In the genomic region with DNA sequence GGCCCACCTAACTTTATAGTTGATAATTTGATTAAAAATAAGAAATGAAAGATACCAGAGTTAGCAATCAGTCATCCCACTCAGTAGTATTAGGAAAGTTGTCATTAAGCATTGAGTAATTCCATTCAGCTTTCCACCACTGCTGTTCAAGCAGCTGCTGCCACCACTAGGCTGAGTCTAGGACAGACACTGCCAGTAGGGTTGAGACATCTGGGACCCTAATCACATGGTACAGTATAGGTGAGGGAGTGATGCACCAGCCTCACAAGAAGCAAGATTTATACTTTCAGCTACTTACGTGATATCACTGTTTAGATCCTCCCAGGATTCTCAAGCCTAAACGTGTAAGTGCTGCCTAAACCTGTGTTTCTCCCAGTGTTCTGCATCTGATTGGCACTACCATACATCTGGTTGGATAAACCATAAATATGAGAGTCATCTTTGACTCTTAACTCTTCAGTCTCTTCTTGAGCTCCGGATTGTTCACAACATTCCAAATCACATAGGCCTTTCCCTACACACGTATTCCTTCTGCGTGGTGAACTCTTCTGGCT, we compare ENCODE assay signal across 8 cellular contexts. TPM values are rescaled to one million over a fixed set of nuclear protein-coding genes. Genes with fewer than 3 reads are reported as not detected.
DNase-seq lines count a peak whose midpoint lies in the region; ATAC-seq, FAIRE-seq and TF ChIP-seq lines count a peak whose summit lies in the region.

No MANE protein-coding gene starts in this region.

- WGBS in suprapubic skin: 58% methylated on average over 5 of the region's 5 CpGs

- FAIRE-seq in keratinocyte (lab: Jason Lieb, UNC): peak; percentile 75

- H3K4me1 ChIP-seq in KMS-11 (ENCODE audit: low read depth, poor library complexity, severe bottlenecking): peaks cover 9% of the 10 kb centered on the region
- H3K4me1 ChIP-seq in keratinocyte (ENCODE audit: control insufficient read depth, extremely low read depth, insufficient read depth, low read length): peaks cover 28% of the 10 kb centered on the region
- peaks cover 28% of the 10 kb centered on the region for H3K4me1 ChIP-seq in suprapubic skin

- H2AFZ ChIP-seq in KMS-11 (ENCODE audit: low read depth) (no peak overlapping the region), keratinocyte (ENCODE audit: control insufficient read depth, low read length) (no peak overlapping the region)

- no peak for TF ChIP-seq POLR2A in suprapubic skin (IDR thresholded peaks at IDR 0.05)

- peak overlapping the region; percentile 65 for H3K4me3 Mint-ChIP-seq in activated CD8-positive, alpha-beta T cell treated with anti-CD3 and anti-CD28 coated beads for 36 hours

- intact Hi-C loops in activated CD8-positive, alpha-beta T cell treated with anti-CD3 and anti-CD28 coated beads for 36 hours (cut with micrococcal nuclease): no loop called here
- intact Hi-C loops in dorsolateral prefrontal cortex (cut with DNase I): loop anchor here in 1 of 2 donors (5.0 to 10.0 kb wide), 2 partner anchors 132 to 820 kb away; a partner anchor contains a TSS

- POLR2A ChIA-PET in activated CD8-positive, alpha-beta T cell treated with anti-CD3 and anti-CD28 coated beads for 36 hours (lab: Charles Lee): interaction anchor here (1.3 kb wide), 1 partner anchor 18 kb away, joined by 3 read pairs; no protein-coding TSS in a partner anchor

- TF ChIP-seq EP300 in suprapubic skin (IDR thresholded peaks at IDR 0.05): no peak

- peaks cover 42% of the 10 kb centered on the region for H3K4me1 Mint-ChIP-seq in activated CD8-positive, alpha-beta T cell treated with anti-CD3 and anti-CD28 coated beads for 36 hours (ENCODE audit: low read depth)

- no peaks in the 10 kb centered on the region for H4K20me1 ChIP-seq in KMS-11 (ENCODE audit: insufficient read depth)
- no peaks in the 10 kb centered on the region for H4K20me1 ChIP-seq in keratinocyte (ENCODE audit: control insufficient read depth, extremely low read depth, insufficient read depth, low read length)

- no peak for ATAC-seq in activated CD8-positive, alpha-beta T cell treated with anti-CD3 and anti-CD28 coated beads for 36 hours
- ATAC-seq in GM21576 (IDR thresholded peaks at IDR 0.05; ENCODE audit: unreplicated experiment): no peak

- 0 out of 2 replicates have a peak, but pooled peaks have one; percentile 20 for TF ChIP-seq CTCF in KMS-11 (conservative IDR thresholded peaks at IDR 0.05; ENCODE audit: low read depth, low read length)
- TF ChIP-seq CTCF in activated CD8-positive, alpha-beta T cell treated with anti-CD3 and anti-CD28 coated beads for 36 hours (IDR thresholded peaks at IDR 0.05): no peak
- peak; percentile 15 to 72 (median 62) for TF ChIP-seq CTCF in keratinocyte (optimal IDR thresholded peaks at IDR 0.05 in 1 of 3, IDR thresholded peaks at IDR 0.05 in 1 of 3, conservative IDR thresholded peaks at IDR 0.05 in 1 of 3; ENCODE audit: extremely low read depth in 1 of 3, insufficient read depth in 2 of 3, low read length in 3 of 3)
- TF ChIP-seq CTCF in suprapubic skin (IDR thresholded peaks at IDR 0.05): no peak
- TF ChIP-seq CTCF in dorsolateral prefrontal cortex (IDR thresholded peaks at IDR 0.05 in 54 of 56, conservative IDR thresholded peaks at IDR 0.05 in 2 of 56; ENCODE audit: low read depth in 1 of 56, partially characterized antibody in 56 of 56): peak in 3 of 56 donors; percentile 6 to 18 (median 9)

- H3K27me3 Mint-ChIP-seq in activated CD8-positive, alpha-beta T cell treated with anti-CD3 and anti-CD28 coated beads for 36 hours: no peaks in the 10 kb centered on the region

- H3K27me3 ChIP-seq in KMS-11 (ENCODE audit: insufficient read depth, low read depth): no peaks in the 10 kb centered on the region
- no peaks in the 10 kb centered on the region for H3K27me3 ChIP-seq in keratinocyte (ENCODE audit: control insufficient read depth, extremely low read depth, insufficient read depth, low read length)
- no peaks in the 10 kb centered on the region for H3K27me3 ChIP-seq in suprapubic skin
- no peaks in the 10 kb centered on the region for H3K27me3 ChIP-seq in dorsolateral prefrontal cortex

- H3K79me2 ChIP-seq in KMS-11 (ENCODE audit: insufficient read depth, low read depth): peaks cover 52% of the 10 kb centered on the region
- peaks cover 63% of the 10 kb centered on the region for H3K79me2 ChIP-seq in keratinocyte (ENCODE audit: control insufficient read depth, insufficient read depth, low read length)

- H3K9me3 ChIP-seq in keratinocyte (ENCODE audit: control insufficient read depth, low read depth, low read length) (no peaks in the 10 kb centered on the region), suprapubic skin (no peaks in the 10 kb centered on the region)

- no peaks in the 10 kb centered on the region for H3K36me3 ChIP-seq in KMS-11 (ENCODE audit: insufficient read depth)
- H3K36me3 ChIP-seq in keratinocyte (ENCODE audit: control insufficient read depth in 2 of 2, extremely low read depth in 1 of 2, insufficient read depth in 2 of 2, low read length in 2 of 2): peaks cover 0 to 11% of the 10 kb centered on the region in 2 experiments
- peaks cover 18% of the 10 kb centered on the region for H3K36me3 ChIP-seq in suprapubic skin

- no peak overlapping the region; the same call in 1 of the 2 replicates for H3K4me2 ChIP-seq in KMS-11
- H3K4me2 ChIP-seq in keratinocyte (ENCODE audit: control insufficient read depth, extremely low read depth, insufficient read depth, low read depth, low read length): peak overlapping the region; percentile 98

- H3K4me3 ChIP-seq in KMS-11 (IDR thresholded peaks at IDR 0.05; ENCODE audit: insufficient read depth, low read depth, low read length) (no peak overlapping the region), keratinocyte (ENCODE audit: control insufficient read depth in 2 of 3, extremely low read depth in 1 of 3, insufficient read depth in 2 of 3, low read depth in 1 of 3, low read length in 3 of 3) (peak overlapping the region in 1 of 3 experiments; percentile 34), suprapubic skin (no peak overlapping the region), dorsolateral prefrontal cortex (peak overlapping the region in 4 of 59 donors; percentile 11 to 99 (median 96))

- CTCF ChIA-PET in activated CD8-positive, alpha-beta T cell treated with anti-CD3 and anti-CD28 coated beads for 36 hours (lab: Charles Lee): interaction anchor here (1.2 to 5.4 kb wide), 4 partner anchors 13 to 641 kb away, joined by 3 to 35 read pairs (median 6); no protein-coding TSS in a partner anchor

- H3K9me3 Mint-ChIP-seq in activated CD8-positive, alpha-beta T cell treated with anti-CD3 and anti-CD28 coated beads for 36 hours: no peaks in the 10 kb centered on the region

- H3K36me3 Mint-ChIP-seq in activated CD8-positive, alpha-beta T cell treated with anti-CD3 and anti-CD28 coated beads for 36 hours (ENCODE audit: low read depth): peaks cover 36% of the 10 kb centered on the region

- H3K27ac Mint-ChIP-seq in activated CD8-positive, alpha-beta T cell treated with anti-CD3 and anti-CD28 coated beads for 36 hours: peak overlapping the region; percentile 67

- dilution Hi-C loops in keratinocyte (cut with MboI; ENCODE audit: extremely low pct_ligation_motif_present, low sequenced_read_pairs): no loop called here

- H3K9ac ChIP-seq in KMS-11 (no peak overlapping the region), keratinocyte (ENCODE audit: control insufficient read depth, extremely low read depth, insufficient read depth, low read length) (peak overlapping the region; percentile 42)

- H3K27ac ChIP-seq in KMS-11: no peak overlapping the region
- H3K27ac ChIP-seq in keratinocyte (ENCODE audit: control insufficient read depth, insufficient read depth, low read length): peak overlapping the region; percentile 97
- no peak overlapping the region for H3K27ac ChIP-seq in suprapubic skin
- H3K27ac ChIP-seq in dorsolateral prefrontal cortex: no peak overlapping the region

- DNase-seq in activated T-cell treated with anti-CD3 and anti-CD28 coated beads for 24 hours (ENCODE audit: low read depth) (peak; percentile 5), keratinocyte (ENCODE audit: low read depth, low spot score) (peak; percentile 57), suprapubic skin (ENCODE audit: low spot score in 2 of 2) (no peak), dorsolateral prefrontal cortex (no peak)
- DNase-seq in activated T-cell treated with anti-CD3 and anti-CD28 coated beads, Interleukin-2, amount 50 U/mL, for 1 hour: no peak
- DNase-seq in activated CD8-positive, alpha-beta T cell treated with anti-CD3 and anti-CD28 coated beads for 36 hours: peak; percentile 55

- H3K9me1 ChIP-seq in keratinocyte (ENCODE audit: control insufficient read depth, extremely low read depth, insufficient read depth, low read length): peaks cover 3% of the 10 kb centered on the region

RNA-seq across cellular contexts. Expression of a gene that starts 3.2 kb away (rescaled TPM):
- 100 to 1,000 TPM in 1 of 2 experiments, 10 to 100 TPM in 1; 90.5 to 105 TPM for total RNA-seq in activated CD8-positive, alpha-beta T cell treated with anti-CD3 and anti-CD28 coated beads for 36 hours
- polyA plus RNA-seq in keratinocyte: 51.8 to 92.2 TPM (median 70.9 TPM) in 3 replicates
- polyA plus RNA-seq in keratinocyte (2011; ENCODE audit: low read depth): 63.3 TPM
- polyA plus RNA-seq in keratinocyte (2011; cell fraction: cytosol; rRNA removed): 31.4 and 93.4 TPM in 2 replicates
- 102 and 118 TPM in 2 replicates for polyA plus RNA-seq in keratinocyte (2011; cell fraction: nucleus; rRNA removed)
- polyA plus RNA-seq in keratinocyte (2012; ENCODE audit: low replicate concordance): 46.5 and 50.3 TPM in 2 replicates
- polyA minus RNA-seq in keratinocyte: 14.2 to 55.4 TPM (median 42.0 TPM) in 3 replicates
- polyA minus RNA-seq in keratinocyte (2011; cell fraction: cytosol; rRNA and poly(A)+ RNA removed): 73.5 TPM
- 35.8 and 71.8 TPM in 2 replicates for polyA minus RNA-seq in keratinocyte (2011; cell fraction: nucleus; rRNA and poly(A)+ RNA removed)
- total RNA-seq in suprapubic skin (10 to 100 TPM; 61.7 to 88.3 (median 69.3) TPM), dorsolateral prefrontal cortex (100 to 1,000 TPM in 53 of 120 experiments, 10 to 100 TPM in 67; 67.0 to 134 (median 97.3) TPM)

Comparison
In these comparisons a context has a peak if more than half of its experiments do, and no peak if none do; other contexts are left out.
1. DNase-seq: peak in activated T-cell treated with anti-CD3 and anti-CD28 coated beads for 24 hours (single experiment), activated CD8-positive, alpha-beta T cell treated with anti-CD3 and anti-CD28 coated beads for 36 hours (single experiment) and keratinocyte (single experiment); none in activated T-cell treated with anti-CD3 and anti-CD28 coated beads, Interleukin-2, amount 50 U/mL, for 1 hour (single experiment), suprapubic skin (0 of 2) and dorsolateral prefrontal cortex (0 of 10).
2. CTCF ChIP-seq: peak in KMS-11 (single experiment) and keratinocyte (3 of 3); none in activated CD8-positive, alpha-beta T cell treated with anti-CD3 and anti-CD28 coated beads for 36 hours (single experiment) and suprapubic skin (0 of 2).